ENCODE assay signal across 24 cellular contexts in the genomic region with DNA sequence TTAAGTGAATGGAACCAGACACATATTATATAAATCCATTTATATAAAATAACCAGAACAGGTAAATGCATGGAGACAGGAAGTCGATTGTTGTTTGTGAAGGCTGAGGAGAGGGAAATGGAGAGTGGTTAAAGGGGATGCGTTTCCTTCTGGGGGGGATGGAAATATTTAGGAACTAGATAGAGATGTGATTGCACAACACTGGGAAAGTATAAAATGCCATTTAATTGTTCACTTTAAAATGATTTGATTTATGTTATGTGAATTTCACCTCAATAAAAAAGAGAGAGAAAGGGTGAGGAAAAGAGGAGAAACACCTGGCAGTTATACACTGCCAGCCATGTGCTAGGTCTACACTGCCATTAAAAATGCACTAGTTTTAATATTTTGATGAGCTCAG.
A peak's percentile ranks its signal among the peaks of the same experiment; 100 is the strongest.
DNase-seq lines count a peak whose midpoint lies in the region; ATAC-seq, FAIRE-seq and TF ChIP-seq lines count a peak whose summit lies in the region.
"Had no signal": no experiment of that assay in that cellular context is flagged by ENCODE, and none has a peak within 500 bp of the region (broad histone marks: within the 10 kb centered on the region; RNA-seq: fewer than 3 reads in every experiment).

No MANE protein-coding gene starts in this region.

- in situ Hi-C loops in HepG2 (cut with HindIII; ENCODE audit: extremely low pct_ligation_motif_present, low pct_unique_long_range_greater_than_20kb) = no loop called here
- in situ Hi-C loops in K562 (cut with MboI) = no loop called here

- intact Hi-C loops in HepG2 (cut with micrococcal nuclease; ENCODE audit: unreplicated experiment) (no loop called here), right lobe of liver (cut with DNase I) (no loop called here), K562 (cut with micrococcal nuclease) (no loop called here), kidney (cut with DNase I) (no loop called here)

- no peak for TF ChIP-seq CTCF in HepG2 (CRISPR knock-in tag; IDR thresholded peaks at IDR 0.05)
- TF ChIP-seq CTCF in right lobe of liver (IDR thresholded peaks at IDR 0.05) = no peak
- TF ChIP-seq CTCF in K562 (IDR thresholded peaks at IDR 0.05 in 2 of 3, conservative IDR thresholded peaks at IDR 0.05 in 1 of 3; ENCODE audit: insufficient read depth in 2 of 3, low read depth in 1 of 3, low read length in 3 of 3) = no peak
- no peak for TF ChIP-seq CTCF in kidney (IDR thresholded peaks at IDR 0.05; ENCODE audit: borderline replicate concordance, extremely low read depth, insufficient read depth)

- TF ChIP-seq POLR2A in HepG2 (IDR thresholded peaks at IDR 0.05; ENCODE audit: insufficient read depth in 1 of 2, low read depth in 2 of 2, low read length in 2 of 2) (no peak), right lobe of liver (IDR thresholded peaks at IDR 0.05) (no peak), K562 (conservative IDR thresholded peaks at IDR 0.05) (no peak)

- DNase-seq in HepG2 (ENCODE audit: low spot score) (no peak), right lobe of liver (no peak), K562 (ENCODE audit: extremely low read depth in 1 of 4, low spot score in 3 of 4) (no peak), kidney (no peak)
- DNase-seq: 8988T; ACHN; AML-193; BE2C; Calu3; CD4-positive, alpha-beta T cell; COR-L47; DMS53; DMS79 treated with DMSO at 0.1 percent for 48 hours; GF-D8; GOT3; HFFc6 had no signal

- H3K27ac ChIP-seq in HepG2 (ENCODE audit: extremely low read length, insufficient read depth, low read length) = no peak overlapping the region
- no peak overlapping the region for H3K27ac ChIP-seq in right lobe of liver
- peak overlapping the region; percentile 17 for H3K27ac ChIP-seq in KOPT-K1 (ENCODE audit: low read depth, low read length, poor library complexity, severe bottlenecking)
- no peak overlapping the region for H3K27ac ChIP-seq in K562 (ENCODE audit: extremely low read depth, low read depth, low read length)
- H3K27ac ChIP-seq in kidney (ENCODE audit: low read depth in 2 of 2, low read length in 2 of 2) = no peak overlapping the region
- H3K27ac ChIP-seq: A549; BLaER1 treated with 17β-estradiol and CSF1 and Interleukin-3, amounts not matched to agents 10 nM and 100 nM had no signal

- no peak overlapping the region for H3K4me3 ChIP-seq in HepG2 (replicated peaks in 1 of 3; ENCODE audit: insufficient read depth in 1 of 3, low read depth in 2 of 3, low read length in 3 of 3)
- no peak overlapping the region for H3K4me3 ChIP-seq in right lobe of liver
- H3K4me3 ChIP-seq in K562 = no peak overlapping the region
- H3K4me3 ChIP-seq in kidney (ENCODE audit: low read length in 2 of 2) = no peak overlapping the region
- H3K4me3 ChIP-seq: A549; BLaER1 treated with 17β-estradiol and CSF1 and Interleukin-3, amounts not matched to agents 10 nM and 100 nM; HAP-1 had no signal

- POLR2A ChIA-PET in HepG2 (lab: Yijun Ruan, JAX) = no interaction called here
- POLR2A ChIA-PET in K562 (lab: Yijun Ruan, JAX) = interaction anchor here (0.7 kb wide), 1 partner anchor 159 kb away, joined by 3 read pairs; no protein-coding TSS in a partner anchor

- CTCF ChIA-PET in HepG2 (lab: Yijun Ruan, JAX; ENCODE audit: low intra/inter-chr PET ratio, low total read pairs) = no interaction called here
- CTCF ChIA-PET in K562 (lab: Yijun Ruan, JAX; ENCODE audit: low intra/inter-chr PET ratio) = no interaction called here

- WGBS in HepG2 (ENCODE audit: low lambda C conversion rate) = 31% methylated on average over 2 of the region's 2 CpGs
- 52% methylated on average over 2 of the region's 2 CpGs for WGBS in right lobe of liver (ENCODE audit: insufficient coverage, low coverage, low lambda C conversion rate, missing lambda C conversion rate)
- WGBS in K562 (ENCODE audit: insufficient coverage, low coverage, missing lambda C conversion rate) = 37% methylated on average over 2 of the region's 2 CpGs

- no peaks in the 10 kb centered on the region for H3K9me3 ChIP-seq in HepG2 (ENCODE audit: low read length)
- no peaks in the 10 kb centered on the region for H3K9me3 ChIP-seq in right lobe of liver
- no peaks in the 10 kb centered on the region for H3K9me3 ChIP-seq in KOPT-K1 (ENCODE audit: insufficient read depth, low read length, poor library complexity, severe bottlenecking)
- no peaks in the 10 kb centered on the region for H3K9me3 ChIP-seq in K562 (replicated peaks; ENCODE audit: control insufficient read depth, insufficient read depth, low read depth, low read length)
- no peaks in the 10 kb centered on the region for H3K9me3 ChIP-seq in kidney (ENCODE audit: control insufficient read depth in 1 of 2, low read length in 2 of 2)
- H3K9me3 ChIP-seq: A549, BE2C had no signal

- H3K4me2 ChIP-seq in HepG2 (ENCODE audit: low read depth, low read length) (no peak overlapping the region), K562 (ENCODE audit: insufficient read depth, low read length) (no peak overlapping the region)
- H3K4me2 ChIP-seq: A549 had no signal

- FAIRE-seq in HepG2 (lab: Jason Lieb, UNC) (no peak), K562 (lab: Jason Lieb, UNC) (no peak), kidney (lab: Jason Lieb, UNC) (no peak)
- FAIRE-seq: A549, GM12891, GM18507, H54 had no signal

- BruUV-seq in HepG2 (replicated peaks; lab: Mats Ljungman, UMichigan) (no TSS peak), K562 (replicated peaks; lab: Mats Ljungman, UMichigan) (no TSS peak)

- TF ChIP-seq RAD21 in HepG2 (CRISPR knock-in tag; IDR thresholded peaks at IDR 0.05) = no peak
- TF ChIP-seq RAD21 in K562 (CRISPR knock-in tag; conservative IDR thresholded peaks at IDR 0.05 in 1 of 2, IDR thresholded peaks at IDR 0.05 in 1 of 2) = no peak

- no peaks in the 10 kb centered on the region; a peak in 2 of 5 replicates for H3K27me3 ChIP-seq in HepG2 (ENCODE audit: control insufficient read depth in 1 of 2, insufficient read depth in 2 of 2, low read length in 2 of 2)
- H3K27me3 ChIP-seq in right lobe of liver = no peaks in the 10 kb centered on the region
- no peaks in the 10 kb centered on the region; a peak in 1 of 5 replicates for H3K27me3 ChIP-seq in K562 (ENCODE audit: control insufficient read depth in 2 of 2, insufficient read depth in 2 of 2, low read length in 2 of 2)
- H3K27me3 ChIP-seq: BE2C; BLaER1 treated with 17β-estradiol and CSF1 and Interleukin-3, amounts not matched to agents 10 nM and 100 nM had no signal

- no peak for ATAC-seq in HepG2
- no peak for ATAC-seq in right lobe of liver
- ATAC-seq in K562 = no peak
- ATAC-seq in GM21367 (IDR thresholded peaks at IDR 0.05; ENCODE audit: unreplicated experiment) = no peak
- ATAC-seq: A549 had no signal

- H3K9me1 ChIP-seq in K562 (ENCODE audit: control insufficient read depth, insufficient read depth, low read length) = no peaks in the 10 kb centered on the region

- no peak overlapping the region for H3K9ac ChIP-seq in HepG2 (ENCODE audit: insufficient read depth, low read depth, low read length)
- no peak overlapping the region for H3K9ac ChIP-seq in K562 (ENCODE audit: insufficient read depth in 1 of 2, low read depth in 2 of 2, low read length in 2 of 2)
- no peak overlapping the region for H3K9ac ChIP-seq in kidney (ENCODE audit: low read length in 2 of 2)
- H3K9ac ChIP-seq: BLaER1 treated with 17β-estradiol and CSF1 and Interleukin-3, amounts not matched to agents 10 nM and 100 nM had no signal

- no peaks in the 10 kb centered on the region; the same call in 1 of the 2 replicates for H4K20me1 ChIP-seq in HepG2 (ENCODE audit: insufficient read depth, low read length)
- no peaks in the 10 kb centered on the region for H4K20me1 ChIP-seq in K562 (replicated peaks; ENCODE audit: control insufficient read depth, insufficient read depth, low read length)
- H4K20me1 ChIP-seq: BLaER1 treated with 17β-estradiol and CSF1 and Interleukin-3, amounts not matched to agents 10 nM and 100 nM had no signal

- H3K36me3 ChIP-seq in HepG2 (replicated peaks in 1 of 2; ENCODE audit: control insufficient read depth in 1 of 2, insufficient read depth in 2 of 2, low read length in 2 of 2) (no peaks in the 10 kb centered on the region), right lobe of liver (no peaks in the 10 kb centered on the region), KOPT-K1 (ENCODE audit: insufficient read depth, low read length) (no peaks in the 10 kb centered on the region), K562 (ENCODE audit: control insufficient read depth, insufficient read depth, low read length) (no peaks in the 10 kb centered on the region), kidney (ENCODE audit: control insufficient read depth in 1 of 2, insufficient read depth in 2 of 2, low read length in 2 of 2) (no peaks in the 10 kb centered on the region)
- H3K36me3 ChIP-seq: BE2C; BLaER1 treated with 17β-estradiol and CSF1 and Interleukin-3, amounts not matched to agents 10 nM and 100 nM; HAP-1 had no signal

- H2AFZ ChIP-seq in HepG2 (ENCODE audit: low read length) (no peak overlapping the region), K562 (ENCODE audit: low read depth, low read length) (no peak overlapping the region)

- TF ChIP-seq EP300 in HepG2 (IDR thresholded peaks at IDR 0.05; ENCODE audit: low read depth in 2 of 2, low read length in 2 of 2) (no peak), HepG2 (CRISPR knock-in tag; IDR thresholded peaks at IDR 0.05; ENCODE audit: borderline replicate concordance) (no peak), K562 (IDR thresholded peaks at IDR 0.05; ENCODE audit: low read length) (no peak)

- H3K4me1 ChIP-seq in HepG2 (ENCODE audit: insufficient read depth, low read length) (no peaks in the 10 kb centered on the region), right lobe of liver (no peaks in the 10 kb centered on the region), K562 (replicated peaks in 1 of 2; ENCODE audit: control insufficient read depth in 2 of 2, insufficient read depth in 2 of 2, low read length in 2 of 2) (no peaks in the 10 kb centered on the region; a peak in 2 of 5 replicates), kidney (ENCODE audit: control insufficient read depth in 1 of 2, insufficient read depth in 1 of 2, low read depth in 1 of 2, low read length in 2 of 2) (no peaks in the 10 kb centered on the region)
- H3K4me1 ChIP-seq: A549, BE2C, HAP-1 had no signal

- no peaks in the 10 kb centered on the region for H3K79me2 ChIP-seq in HepG2 (ENCODE audit: insufficient read depth, low read length)
- H3K79me2 ChIP-seq in K562 (ENCODE audit: control insufficient read depth, insufficient read depth, low read length) = no peaks in the 10 kb centered on the region

TF ChIP-seq in HepG2, 621 proteins besides CTCF, POLR2A, EP300 and RAD21 (continues in another document):
- no peak for TF ChIP-seq ZNF766 (CRISPR knock-in tag; IDR thresholded peaks at IDR 0.05; ENCODE audit: borderline replicate concordance)
- TF ChIP-seq CEBPB (IDR thresholded peaks at IDR 0.05; ENCODE audit: borderline replicate concordance, low read depth, low read length) = peak; percentile 48; the same call in 1 of the 2 replicates
- no peak for TF ChIP-seq SIN3B (IDR thresholded peaks at IDR 0.05; ENCODE audit: low read length)

TF ChIP-seq in K562, 482 proteins besides CTCF, POLR2A, EP300 and RAD21 (continues in another document):
- no peak for TF ChIP-seq ZFP30 (CRISPR knock-in tag; IDR thresholded peaks at IDR 0.05; ENCODE audit: borderline replicate concordance)
- TF ChIP-seq CEBPB (tag; IDR thresholded peaks at IDR 0.05) = peak; percentile 77
- TF ChIP-seq CEBPG (CRISPR knock-in tag; IDR thresholded peaks at IDR 0.05) = no peak
- TF ChIP-seq CEBPG (tag; conservative IDR thresholded peaks at IDR 0.05 in 1 of 2, IDR thresholded peaks at IDR 0.05 in 1 of 2) = peak; percentile 34 to 86; a peak in 3 of 4 replicates
- TF ChIP-seq MAFF (IDR thresholded peaks at IDR 0.05; ENCODE audit: low read length) = no peak

Comparison
In these comparisons a context has a peak if more than half of its experiments do, and no peak if none do; other contexts are left out.
1. Of the 241 proteins assayed by ChIP-seq in both HepG2 and K562: peak only in HepG2: none; only in K562: CEBPG; in both: CEBPB; in neither: 239.